In genomic region chr11:22510741-22511140, GRCh38 we compare ENCODE assay signal across 18 cellular contexts.
DNase-seq lines count a peak whose midpoint lies in the region; ATAC-seq and TF ChIP-seq lines count a peak whose summit lies in the region.
"Had no signal": no experiment of that assay in that cellular context is flagged by ENCODE, and none has a peak within 500 bp of the region (broad histone marks: within the 10 kb centered on the region; RNA-seq: fewer than 3 reads in every experiment).

No MANE protein-coding gene starts in this region.

- H3K4me1 ChIP-seq in lung (ENCODE audit: control insufficient read depth in 2 of 2, insufficient read depth in 2 of 2, low read length in 2 of 2) (no peaks in the 10 kb centered on the region), colonic mucosa (no peaks in the 10 kb centered on the region)
- H3K4me1 ChIP-seq: SJCRH30, spleen had no signal

- peak; percentile 20 for DNase-seq in AG20443 (ENCODE audit: low spot score)
- DNase-seq in NCI-H446 treated with DMSO at 0.1 percent for 48 hours (lab: John Stamatoyannopoulos, UW): peak; percentile 87
- DNase-seq in cardiac fibroblast (ENCODE audit: low read depth in 2 of 2): peak; percentile 3 to 61
- DNase-seq in lung (ENCODE audit: low spot score): no peak
- no peak for DNase-seq in colonic mucosa
- DNase-seq in NCI-H187 (lab: John Stamatoyannopoulos, UW): no peak
- no peak for DNase-seq in EL
- DNase-seq: activated CD4-positive, alpha-beta T cell treated with anti-CD3 and anti-CD28 coated beads, Interleukin-2, amount 50 U/mL, for 1 hour; activated naive CD8-positive, alpha-beta T cell treated with anti-CD3 and anti-CD28 coated beads for 36 hours; activated T-cell treated with anti-CD3 and anti-CD28 coated beads, Interleukin-2, amount 50 U/mL, for 24 hours; GF-D8; KBM-7; ovary; SJCRH30; spleen; stimulated activated naive CD4-positive, alpha-beta T cell; T1000 had no signal

- no peak overlapping the region for H3K9ac ChIP-seq in colonic mucosa (ENCODE audit: low read depth in 2 of 2, low read length in 2 of 2)

- no peak overlapping the region for H3K27ac ChIP-seq in lung (ENCODE audit: low read depth in 1 of 2, low read length in 1 of 2)
- H3K27ac ChIP-seq in colonic mucosa: no peak overlapping the region
- H3K27ac ChIP-seq: ovary, SJCRH30, spleen had no signal

- TF ChIP-seq CTCF in cardiac fibroblast (IDR thresholded peaks at IDR 0.05; ENCODE audit: low read depth, low read length) (no peak), lung (IDR thresholded peaks at IDR 0.05; ENCODE audit: control extremely low read depth, extremely low read depth) (no peak), colonic mucosa (IDR thresholded peaks at IDR 0.05) (no peak)

- intact Hi-C loops in colonic mucosa (cut with DNase I): no loop called here

- H3K4me3 ChIP-seq in cardiac fibroblast (replicated peaks in 1 of 2; ENCODE audit: low read depth in 2 of 2, low read length in 2 of 2) (no peak overlapping the region), lung (no peak overlapping the region), colonic mucosa (no peak overlapping the region)
- H3K4me3 ChIP-seq: ovary, SJCRH30, spleen had no signal

- ATAC-seq in lung (ENCODE audit: insufficient read depth, low FRiP score) (peak; percentile 60), HG02870 (IDR thresholded peaks at IDR 0.05; ENCODE audit: unreplicated experiment) (no peak)

- H3K36me3 ChIP-seq in lung (ENCODE audit: control insufficient read depth in 2 of 2, insufficient read depth in 2 of 2, low read length in 2 of 2): no peaks in the 10 kb centered on the region
- no peaks in the 10 kb centered on the region for H3K36me3 ChIP-seq in colonic mucosa
- H3K36me3 ChIP-seq: ovary, SJCRH30, spleen had no signal

- H3K9me3 ChIP-seq in lung (ENCODE audit: control insufficient read depth in 2 of 2, insufficient read depth in 1 of 2, low read length in 1 of 2): no peaks in the 10 kb centered on the region
- no peaks in the 10 kb centered on the region for H3K9me3 ChIP-seq in colonic mucosa
- H3K9me3 ChIP-seq: ovary, spleen had no signal

- H3K27me3 ChIP-seq in lung (ENCODE audit: control insufficient read depth, insufficient read depth): no peaks in the 10 kb centered on the region
- no peaks in the 10 kb centered on the region for H3K27me3 ChIP-seq in colonic mucosa
- H3K27me3 ChIP-seq: ovary, SJCRH30, spleen had no signal

- 59 to 73% methylated on average over 2 of the region's 2 CpGs for WGBS in lung, 2 donors

Comparison
In these comparisons a context has a peak if more than half of its experiments do, and no peak if none do; other contexts are left out.
1. DNase-seq: peak in AG20443 (single experiment), NCI-H446 treated with DMSO at 0.1 percent for 48 hours (single experiment) and cardiac fibroblast (2 of 2); none in lung (single experiment), colonic mucosa (single experiment), NCI-H187 (0 of 2) and EL (single experiment).